ENCODE assay signal across 9 cellular contexts in genomic region chr5:134851307-134851923, GRCh38. TPM values are rescaled to one million over a fixed set of nuclear protein-coding genes. Genes with fewer than 3 reads are reported as not detected.
DNase-seq lines count a peak whose midpoint lies in the region; ATAC-seq, FAIRE-seq and TF ChIP-seq lines count a peak whose summit lies in the region.
"Had no signal": no experiment of that assay in that cellular context is flagged by ENCODE, and none has a peak within 500 bp of the region (broad histone marks: within the 10 kb centered on the region; RNA-seq: fewer than 3 reads in every experiment).

No MANE protein-coding gene starts in this region.

- intact Hi-C loops in activated CD4-positive, alpha-beta T cell treated with anti-CD3 and anti-CD28 coated beads, Interleukin-2, amount 10 ng/mL, durations not matched to agents 24 days and 14 days (cut with micrococcal nuclease) = no loop called here

- H3K4me3 ChIP-seq in SJCRH30 = no peak overlapping the region

- H3K9me3 Mint-ChIP-seq in activated CD4-positive, alpha-beta T cell treated with anti-CD3 and anti-CD28 coated beads, Interleukin-2, amount 10 ng/mL, durations not matched to agents 24 days and 14 days = no peaks in the 10 kb centered on the region
- H3K9me3 Mint-ChIP-seq: activated naive CD8-positive, alpha-beta T cell treated with anti-CD3 and anti-CD28 coated beads, Interleukin-2, amount 10 ng/mL, durations not matched to agents 7 days and 5 days had no signal

- DNase-seq in AG08395 (ENCODE audit: low spot score) (peak; percentile 52), SJCRH30 (peak in 1 of 2 experiments; percentile 47), foreskin keratinocyte (peak; percentile 7 to 19), NCI-H2107 treated with DMSO at 0.1 percent for 48 hours (lab: John Stamatoyannopoulos, UW; ENCODE audit: unreplicated experiment) (no peak), GM19239 (ENCODE audit: insufficient read length, low spot score) (no peak)
- no peak for DNase-seq in activated CD4-positive, alpha-beta T cell treated with anti-CD3 and anti-CD28 coated beads, Interleukin-2, amount 10 ng/mL, durations not matched to agents 24 days and 14 days
- DNase-seq in stimulated activated CD4-positive, alpha-beta T cell treated with anti-CD3 and anti-CD28 coated beads, Interleukin-2, amount 100 ng/mL, for 48 hours = no peak
- DNase-seq: activated naive CD8-positive, alpha-beta T cell treated with anti-CD3 and anti-CD28 coated beads, Interleukin-2, amount 10 ng/mL, durations not matched to agents 7 days and 5 days had no signal

- peak; percentile 45; the same call in 1 of the 2 replicates for TF ChIP-seq CTCF in GM12874 (IDR thresholded peaks at IDR 0.05; ENCODE audit: insufficient read depth, low read depth, low read length)
- TF ChIP-seq CTCF in foreskin keratinocyte (conservative IDR thresholded peaks at IDR 0.05) = peak; percentile 62

- peaks cover 62% of the 10 kb centered on the region for H3K36me3 ChIP-seq in SJCRH30

- H3K27ac ChIP-seq in SJCRH30 = peak overlapping the region; percentile 30; the same call in 1 of the 2 replicates
- no peak overlapping the region for H3K27ac ChIP-seq in foreskin keratinocyte

- FAIRE-seq in GM19239 (lab: Jason Lieb, UNC) = no peak

- peaks cover 39% of the 10 kb centered on the region for H3K36me3 Mint-ChIP-seq in activated CD4-positive, alpha-beta T cell treated with anti-CD3 and anti-CD28 coated beads, Interleukin-2, amount 10 ng/mL, durations not matched to agents 24 days and 14 days (ENCODE audit: low read depth)

- H3K27me3 ChIP-seq in SJCRH30 (no peaks in the 10 kb centered on the region), foreskin keratinocyte (no peaks in the 10 kb centered on the region)

- no peak overlapping the region for H3K27ac Mint-ChIP-seq in activated CD4-positive, alpha-beta T cell treated with anti-CD3 and anti-CD28 coated beads, Interleukin-2, amount 10 ng/mL, durations not matched to agents 24 days and 14 days
- H3K27ac Mint-ChIP-seq: activated naive CD8-positive, alpha-beta T cell treated with anti-CD3 and anti-CD28 coated beads, Interleukin-2, amount 10 ng/mL, durations not matched to agents 7 days and 5 days had no signal

- H3K4me3 Mint-ChIP-seq in activated CD4-positive, alpha-beta T cell treated with anti-CD3 and anti-CD28 coated beads, Interleukin-2, amount 10 ng/mL, durations not matched to agents 24 days and 14 days = no peak overlapping the region
- H3K4me3 Mint-ChIP-seq: activated naive CD8-positive, alpha-beta T cell treated with anti-CD3 and anti-CD28 coated beads, Interleukin-2, amount 10 ng/mL, durations not matched to agents 7 days and 5 days had no signal

- 0 out of 2 replicates have a peak, but pooled peaks cover 3% of the 10 kb centered on the region for H3K4me1 ChIP-seq in SJCRH30
- peaks cover 9% of the 10 kb centered on the region for H3K4me1 ChIP-seq in foreskin keratinocyte

- no peaks in the 10 kb centered on the region for H3K9me3 ChIP-seq in SJCRH30 (replicated peaks)

- H3K4me1 Mint-ChIP-seq in activated CD4-positive, alpha-beta T cell treated with anti-CD3 and anti-CD28 coated beads, Interleukin-2, amount 10 ng/mL, durations not matched to agents 24 days and 14 days = peaks cover 27% of the 10 kb centered on the region

- ATAC-seq in foreskin keratinocyte = peak; percentile 38

- no peaks in the 10 kb centered on the region for H3K27me3 Mint-ChIP-seq in activated CD4-positive, alpha-beta T cell treated with anti-CD3 and anti-CD28 coated beads, Interleukin-2, amount 10 ng/mL, durations not matched to agents 24 days and 14 days
- H3K27me3 Mint-ChIP-seq: activated naive CD8-positive, alpha-beta T cell treated with anti-CD3 and anti-CD28 coated beads, Interleukin-2, amount 10 ng/mL, durations not matched to agents 7 days and 5 days had no signal

RNA-seq across cellular contexts. Expression of gene C5orf24, which starts 5.6 kb away (rescaled TPM):
- 50.9 and 62.9 TPM in 2 replicates for total RNA-seq in SJCRH30 (2014; rRNA removed; shearing (Covaris generic))
- 23.8 and 24.1 TPM in 2 replicates for total RNA-seq in foreskin keratinocyte
- 8.5 and 9.8 TPM in 2 replicates for polyA plus RNA-seq in foreskin keratinocyte
- 38.7 and 43.9 TPM in 2 replicates for total RNA-seq in activated CD4-positive, alpha-beta T cell treated with anti-CD3 and anti-CD28 coated beads, Interleukin-2, amount 10 ng/mL, durations not matched to agents 24 days and 14 days

RNA-seq across cellular contexts. Expression of gene TXNDC15, which starts 22.8 kb away (rescaled TPM):
- 48.1 and 61.2 TPM in 2 replicates for total RNA-seq in SJCRH30 (2014; rRNA removed; shearing (Covaris generic))
- total RNA-seq in foreskin keratinocyte = 29.9 and 31.0 TPM in 2 replicates
- polyA plus RNA-seq in foreskin keratinocyte = 28.1 and 30.5 TPM in 2 replicates
- total RNA-seq in activated CD4-positive, alpha-beta T cell treated with anti-CD3 and anti-CD28 coated beads, Interleukin-2, amount 10 ng/mL, durations not matched to agents 24 days and 14 days = 46.2 and 51.3 TPM in 2 replicates

RNA-seq across cellular contexts. Expression of gene PCBD2, which starts 53.5 kb away (rescaled TPM):
- total RNA-seq in SJCRH30 (2014; rRNA removed; shearing (Covaris generic)) = 8.5 and 9.3 TPM in 2 replicates
- 4.6 and 4.8 TPM in 2 replicates for total RNA-seq in foreskin keratinocyte
- polyA plus RNA-seq in foreskin keratinocyte = 4.0 and 4.1 TPM in 2 replicates
- 11.0 and 14.1 TPM in 2 replicates for total RNA-seq in activated CD4-positive, alpha-beta T cell treated with anti-CD3 and anti-CD28 coated beads, Interleukin-2, amount 10 ng/mL, durations not matched to agents 24 days and 14 days

Comparison
In these comparisons a context has a peak if more than half of its experiments do, and no peak if none do; other contexts are left out.
1. DNase-seq: peak in AG08395 (single experiment) and foreskin keratinocyte (2 of 2); none in NCI-H2107 treated with DMSO at 0.1 percent for 48 hours (single experiment), GM19239 (single experiment), activated CD4-positive, alpha-beta T cell treated with anti-CD3 and anti-CD28 coated beads, Interleukin-2, amount 10 ng/mL, durations not matched to agents 24 days and 14 days (single experiment) and stimulated activated CD4-positive, alpha-beta T cell treated with anti-CD3 and anti-CD28 coated beads, Interleukin-2, amount 100 ng/mL, for 48 hours (0 of 2).